ENCODE assay signal across 15 cellular contexts in the genomic region with DNA sequence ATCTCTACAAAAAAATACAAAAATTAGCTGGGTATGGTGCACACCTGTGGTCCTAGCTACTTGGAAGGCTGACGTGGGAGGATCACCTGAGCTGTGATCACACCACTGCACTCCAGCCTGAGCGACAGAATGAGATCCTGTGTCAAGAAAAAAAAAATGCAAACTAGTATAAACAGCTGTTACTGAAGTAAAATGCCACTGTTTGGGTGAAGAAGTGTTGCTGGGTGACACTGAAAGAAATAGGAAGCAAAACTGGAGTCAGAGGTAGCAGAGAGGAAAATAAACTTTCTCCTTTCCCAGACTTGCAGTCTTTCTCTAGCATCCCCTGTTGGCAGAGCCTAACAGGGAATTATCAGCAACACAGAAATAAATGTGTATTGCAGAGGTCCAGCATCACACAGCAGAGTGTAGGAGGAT.
DNase-seq lines count a peak whose midpoint lies in the region; ATAC-seq and TF ChIP-seq lines count a peak whose summit lies in the region.
"Had no signal": no experiment of that assay in that cellular context is flagged by ENCODE, and none has a peak within 500 bp of the region (broad histone marks: within the 10 kb centered on the region; RNA-seq: fewer than 3 reads in every experiment).

No MANE protein-coding gene starts in this region.

- H3F3A ChIP-seq in SK-N-SH (replicated peaks; ENCODE audit: insufficient read depth): no peaks in the 10 kb centered on the region

- H3K4me3 ChIP-seq in SK-N-SH (ENCODE audit: low read depth in 2 of 2, low read length in 1 of 2) (no peak overlapping the region), brain microvascular endothelial cell (ENCODE audit: low read depth, low read length) (no peak overlapping the region)
- H3K4me3 ChIP-seq: K562, suprapubic skin had no signal

- 90% methylated on average over 2 of the region's 2 CpGs for WGBS in SK-N-SH (ENCODE audit: low lambda C conversion rate)

- TF ChIP-seq EP300 in SK-N-SH (IDR thresholded peaks at IDR 0.05; ENCODE audit: borderline replicate concordance in 1 of 2, low read depth in 1 of 2, low read length in 1 of 2): no peak

- TF ChIP-seq CTCF in SK-N-SH (IDR thresholded peaks at IDR 0.05) (0 out of 2 replicates have a peak, but pooled peaks have one; percentile 12), brain microvascular endothelial cell (IDR thresholded peaks at IDR 0.05; ENCODE audit: low read depth, low read length, missing control alignments) (peak; percentile 21), nephron (IDR thresholded peaks at IDR 0.05; ENCODE audit: unreplicated experiment in 3 of 3) (no peak)

- H3K9ac ChIP-seq in SK-N-SH: no peak overlapping the region

- in situ Hi-C loops in brain microvascular endothelial cell (cut with HindIII; ENCODE audit: low pct_ligation_motif_present, low sequenced_read_pairs): no loop called here

- H3K9me3 Mint-ChIP-seq in nephron: no peaks in the 10 kb centered on the region

- H3K27me3 Mint-ChIP-seq in nephron (ENCODE audit: low read depth): peaks cover 9% of the 10 kb centered on the region

- H3K4me1 Mint-ChIP-seq in nephron: peaks cover 8% of the 10 kb centered on the region

- no peak overlapping the region for H2AFZ ChIP-seq in SK-N-SH (ENCODE audit: low read depth)

- no peak overlapping the region for H3K27ac ChIP-seq in SK-N-SH (ENCODE audit: low read depth in 2 of 2, low read length in 1 of 2)
- no peak overlapping the region for H3K27ac ChIP-seq in brain microvascular endothelial cell
- H3K27ac ChIP-seq: suprapubic skin had no signal

- no peaks in the 10 kb centered on the region for H4K20me1 ChIP-seq in SK-N-SH (ENCODE audit: insufficient read depth)

- no peaks in the 10 kb centered on the region for H3K79me2 ChIP-seq in SK-N-SH (ENCODE audit: insufficient read depth)

- no peaks in the 10 kb centered on the region for H3K9me2 ChIP-seq in SK-N-SH

- intact Hi-C loops in left cardiac atrium (cut with DNase I): no loop called here

- ATAC-seq in SK-N-SH treated with all-trans-retinoic acid at 6 μM for 48 hours: no peak
- peak; percentile 36 for ATAC-seq in HG03354 (IDR thresholded peaks at IDR 0.05; ENCODE audit: poor library complexity, severe bottlenecking, unreplicated experiment)
- no peak for ATAC-seq in left cardiac atrium
- ATAC-seq: K562, left ventricle myocardium superior had no signal

- POLR2A ChIA-PET in SK-N-SH (lab: Yijun Ruan, JAX): no interaction called here

- H3K27ac Mint-ChIP-seq in nephron: peak overlapping the region in 2 of 3 experiments; percentile 1 to 60

- no peak for DNase-seq in SK-N-SH
- DNase-seq in brain microvascular endothelial cell: no peak
- DNase-seq in left cardiac atrium: no peak
- DNase-seq in germinal center (ENCODE audit: low spot score): no peak
- DNase-seq in NCI-H2196 treated with DMSO at 0.1 percent for 48 hours (lab: John Stamatoyannopoulos, UW; ENCODE audit: unreplicated experiment): no peak
- DNase-seq: activated effector memory CD4-positive, alpha-beta T cell treated with Interleukin-2 at 50 U/mL for 16 hours; left ventricle myocardium superior; NCI-H446; Right ventricle myocardium superior; stimulated activated CD4-positive, alpha-beta T cell treated with anti-CD3 and anti-CD28 coated beads, Interleukin-4, amount 100 ng/mL, for 24 hours had no signal

- no peaks in the 10 kb centered on the region for H3K4me1 ChIP-seq in SK-N-SH (ENCODE audit: control insufficient read depth in 1 of 2, insufficient read depth in 2 of 2, low read depth in 1 of 2, low read length in 1 of 2)

- CTCF ChIA-PET in SK-N-SH (lab: Yijun Ruan, JAX): no interaction called here

- no peak overlapping the region for H3K4me3 Mint-ChIP-seq in nephron

- H3K36me3 Mint-ChIP-seq in nephron (ENCODE audit: low read depth): no peaks in the 10 kb centered on the region

- no peak overlapping the region for H3K4me2 ChIP-seq in SK-N-SH

- H3K36me3 ChIP-seq in SK-N-SH (replicated peaks in 1 of 2; ENCODE audit: control insufficient read depth in 1 of 2, insufficient read depth in 2 of 2, low read length in 1 of 2) (no peaks in the 10 kb centered on the region), brain microvascular endothelial cell (replicated peaks) (no peaks in the 10 kb centered on the region)
- H3K36me3 ChIP-seq: suprapubic skin had no signal

- no peaks in the 10 kb centered on the region for H3K9me3 ChIP-seq in SK-N-SH
- H3K9me3 ChIP-seq: suprapubic skin had no signal

- no peak for TF ChIP-seq RAD21 in SK-N-SH (IDR thresholded peaks at IDR 0.05; ENCODE audit: low read length)

- H3K27me3 ChIP-seq in SK-N-SH (ENCODE audit: insufficient read depth) (no peaks in the 10 kb centered on the region), brain microvascular endothelial cell (replicated peaks) (no peaks in the 10 kb centered on the region)
- H3K27me3 ChIP-seq: suprapubic skin had no signal

TF ChIP-seq in SK-N-SH, 30 proteins besides CTCF, POLR2A, EP300 and RAD21 (continues in another document):
- TF ChIP-seq JUND (IDR thresholded peaks at IDR 0.05) (no peak), SMC3 (IDR thresholded peaks at IDR 0.05; ENCODE audit: low read depth, low read length) (no peak), USF1 (IDR thresholded peaks at IDR 0.05; ENCODE audit: borderline replicate concordance, low read depth) (no peak), POLR2AphosphoS5 (IDR thresholded peaks at IDR 0.05; ENCODE audit: low read depth, low read length) (no peak), TEAD4 (IDR thresholded peaks at IDR 0.05; ENCODE audit: borderline replicate concordance, insufficient read depth) (no peak), ZBTB33 (IDR thresholded peaks at IDR 0.05; ENCODE audit: borderline replicate concordance, low read depth) (no peak), FOXM1 (IDR thresholded peaks at IDR 0.05; ENCODE audit: low read depth) (no peak), YY1 (IDR thresholded peaks at IDR 0.05; ENCODE audit: low read depth) (no peak), FOXJ3 (CRISPR knock-in tag; IDR thresholded peaks at IDR 0.05) (no peak), GABPA (IDR thresholded peaks at IDR 0.05; ENCODE audit: low read depth) (no peak), RXRA (IDR thresholded peaks at IDR 0.05; ENCODE audit: borderline replicate concordance, low read depth) (no peak)

TF ChIP-seq in SK-N-SH treated with all-trans-retinoic acid at 6 μM for 48 hours, 23 proteins besides CTCF, POLR2A, EP300 and RAD21:
- TF ChIP-seq OSR1 (CRISPR knock-in tag; IDR thresholded peaks at IDR 0.05) (no peak), CSDC2 (CRISPR knock-in tag; IDR thresholded peaks at IDR 0.05) (no peak), BACH2 (CRISPR knock-in tag; IDR thresholded peaks at IDR 0.05; ENCODE audit: borderline replicate concordance) (no peak), ZNF70 (CRISPR knock-in tag; IDR thresholded peaks at IDR 0.05) (no peak), TCF4 (CRISPR knock-in tag; IDR thresholded peaks at IDR 0.05; ENCODE audit: borderline replicate concordance) (no peak), CSRNP3 (CRISPR knock-in tag; IDR thresholded peaks at IDR 0.05) (no peak), ZC3H10 (CRISPR knock-in tag; IDR thresholded peaks at IDR 0.05) (no peak)
- TF ChIP-seq, protein P1, sequence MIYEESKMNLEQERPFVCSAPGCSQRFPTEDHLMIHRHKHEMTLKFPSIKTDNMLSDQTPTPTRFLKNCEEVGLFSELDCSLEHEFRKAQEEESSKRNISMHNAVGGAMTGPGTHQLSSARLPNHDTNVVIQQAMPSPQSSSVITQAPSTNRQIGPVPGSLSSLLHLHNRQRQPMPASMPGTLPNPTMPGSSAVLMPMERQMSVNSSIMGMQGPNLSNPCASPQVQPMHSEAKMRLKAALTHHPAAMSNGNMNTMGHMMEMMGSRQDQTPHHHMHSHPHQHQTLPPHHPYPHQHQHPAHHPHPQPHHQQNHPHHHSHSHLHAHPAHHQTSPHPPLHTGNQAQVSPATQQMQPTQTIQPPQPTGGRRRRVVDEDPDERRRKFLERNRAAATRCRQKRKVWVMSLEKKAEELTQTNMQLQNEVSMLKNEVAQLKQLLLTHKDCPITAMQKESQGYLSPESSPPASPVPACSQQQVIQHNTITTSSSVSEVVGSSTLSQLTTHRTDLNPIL (CRISPR knock-in tag; IDR thresholded peaks at IDR 0.05; ENCODE audit: low read depth): no peak

Comparison
In these comparisons a context has a peak if more than half of its experiments do, and no peak if none do; other contexts are left out.
1. CTCF ChIP-seq: peak in SK-N-SH (single experiment) and brain microvascular endothelial cell (single experiment); none in nephron (0 of 3).